ENCODE assay signal across 8 cellular contexts in genomic region chr22:24207264-24208011, GRCh38. TPM values are rescaled to one million over a fixed set of nuclear protein-coding genes. Genes with fewer than 3 reads are reported as not detected.
DNase-seq lines count a peak whose midpoint lies in the region; ATAC-seq, FAIRE-seq and TF ChIP-seq lines count a peak whose summit lies in the region.

No MANE protein-coding gene starts in this region.

- H2BK15ac ChIP-seq in neuronal stem cell (ENCODE audit: low read length) = no peak overlapping the region

- H3K9ac ChIP-seq in BLaER1 = peak overlapping the region; percentile 53
- peak overlapping the region in 1 of 2 donors; percentile 1 for H3K9ac ChIP-seq in duodenal mucosa (ENCODE audit: low read depth in 1 of 2, low read length in 2 of 2)
- no peak overlapping the region for H3K9ac ChIP-seq in neuronal stem cell (ENCODE audit: low read depth, low read length, poor library complexity)

- no peaks in the 10 kb centered on the region for H4K20me1 ChIP-seq in BLaER1

- no TSS peak for BruUV-seq in Panc1 (replicated peaks; lab: Mats Ljungman, UMichigan)

- H3K36me3 ChIP-seq in BLaER1 = no peaks in the 10 kb centered on the region
- H3K36me3 ChIP-seq in Panc1 (ENCODE audit: control insufficient read depth, insufficient read depth, low read length) = no peaks in the 10 kb centered on the region
- no peaks in the 10 kb centered on the region for H3K36me3 ChIP-seq in duodenal mucosa (ENCODE audit: control insufficient read depth in 1 of 2, insufficient read depth in 2 of 2, low read length in 2 of 2)
- H3K36me3 ChIP-seq in neuronal stem cell (replicated peaks in 1 of 2; ENCODE audit: control insufficient read depth in 2 of 2, insufficient read depth in 2 of 2, low read length in 2 of 2) = no peaks in the 10 kb centered on the region

- ATAC-seq in Panc1 = peak; percentile 61

- no peak overlapping the region for H4K8ac ChIP-seq in neuronal stem cell (ENCODE audit: low read depth, low read length)

- H3K27ac ChIP-seq in BLaER1 = peak overlapping the region; percentile 72
- H3K27ac ChIP-seq in Panc1 (ENCODE audit: low read length) = peak overlapping the region; percentile 98
- H3K27ac ChIP-seq in duodenal mucosa (ENCODE audit: low read depth, low read length) = peak overlapping the region; percentile 58
- H3K27ac ChIP-seq in neuronal stem cell (replicated peaks; ENCODE audit: low read length) = no peak overlapping the region

- H3K4me3 ChIP-seq in BLaER1 (peak overlapping the region; percentile 12; the same call in 1 of the 2 replicates), Panc1 (ENCODE audit: low read depth in 2 of 2, low read length in 2 of 2) (peak overlapping the region in 1 of 2 experiments; percentile 27; a peak in 2 of 4 replicates), duodenal mucosa (ENCODE audit: low read depth in 1 of 2, low read length in 2 of 2) (no peak overlapping the region), neuronal stem cell (ENCODE audit: low read length in 2 of 2) (no peak overlapping the region)

- no peak for TF ChIP-seq CTCF in Panc1 (IDR thresholded peaks at IDR 0.05)

- H2AK5ac ChIP-seq in neuronal stem cell (ENCODE audit: low read depth, low read length) = no peak overlapping the region

- H3K27me3 ChIP-seq in BLaER1 = no peaks in the 10 kb centered on the region
- no peaks in the 10 kb centered on the region for H3K27me3 ChIP-seq in Panc1 (ENCODE audit: control insufficient read depth, insufficient read depth, low read length)
- H3K27me3 ChIP-seq in duodenal mucosa (ENCODE audit: control insufficient read depth in 1 of 2, insufficient read depth in 2 of 2, low read length in 2 of 2) = no peaks in the 10 kb centered on the region
- H3K27me3 ChIP-seq in neuronal stem cell (ENCODE audit: control insufficient read depth in 3 of 3, insufficient read depth in 3 of 3, low read depth in 1 of 3, low read length in 3 of 3) = no peaks in the 10 kb centered on the region

- H3K4ac ChIP-seq in neuronal stem cell (ENCODE audit: low read length) = no peak overlapping the region

- CTCF ChIA-PET in Panc1 (lab: Charles Lee) = interaction anchor here (0.5 kb wide), 1 partner anchor 390 kb away, joined by 5 read pairs; no protein-coding TSS in a partner anchor

- H3K79me1 ChIP-seq in neuronal stem cell (ENCODE audit: low read depth, low read length) = no peaks in the 10 kb centered on the region

- no peak overlapping the region for H2BK12ac ChIP-seq in neuronal stem cell (ENCODE audit: low read length)

- POLR2A ChIA-PET in Panc1 (lab: Charles Lee) = no interaction called here

- WGBS in neuronal stem cell (ENCODE audit: extremely low coverage in 2 of 2, insufficient read length in 2 of 2, insufficient replicate concordance in 1 of 2), 2 donors = no CpG with 5 or more reads among the region's 8 CpGs

- intact Hi-C loops in Panc1 (cut with micrococcal nuclease; ENCODE audit: unreplicated experiment) = no loop called here

- peak overlapping the region; percentile 88 for H3K4me2 ChIP-seq in BLaER1
- no peak overlapping the region for H3K4me2 ChIP-seq in neuronal stem cell (ENCODE audit: insufficient read depth, low read length, poor library complexity, severe bottlenecking)

- no peak overlapping the region for H3K14ac ChIP-seq in neuronal stem cell (ENCODE audit: low read length)

- no peak overlapping the region for H2BK120ac ChIP-seq in neuronal stem cell (ENCODE audit: low read depth, low read length)

- H4K91ac ChIP-seq in neuronal stem cell (ENCODE audit: low read depth, low read length, poor library complexity) = no peak overlapping the region

- in situ Hi-C loops in Panc1 (cut with HindIII; ENCODE audit: low pct_unique_long_range_greater_than_20kb, low sequenced_read_pairs) = no loop called here

- no peak overlapping the region for H3K18ac ChIP-seq in neuronal stem cell (ENCODE audit: low read length)

- H3K4me1 ChIP-seq in BLaER1 = peaks cover 49% of the 10 kb centered on the region
- peaks cover 27% of the 10 kb centered on the region for H3K4me1 ChIP-seq in Panc1 (ENCODE audit: control insufficient read depth, insufficient read depth, low read length)
- H3K4me1 ChIP-seq in duodenal mucosa (ENCODE audit: control insufficient read depth in 1 of 2, insufficient read depth in 2 of 2, low read length in 2 of 2) = peaks cover 4 to 5% of the 10 kb centered on the region in 2 donors
- H3K4me1 ChIP-seq in neuronal stem cell (ENCODE audit: control insufficient read depth in 2 of 2, insufficient read depth in 1 of 2, low read depth in 1 of 2, low read length in 2 of 2) = peaks cover 0 to 7% of the 10 kb centered on the region in 2 donors

- H2BK5ac ChIP-seq in neuronal stem cell (ENCODE audit: low read length) = no peak overlapping the region

- peak overlapping the region; percentile 69 for H2AFZ ChIP-seq in neuronal stem cell (ENCODE audit: low read length)

- no peak overlapping the region for H3K23ac ChIP-seq in neuronal stem cell (ENCODE audit: low read depth, low read length, poor library complexity)

- FAIRE-seq in H54 (lab: Jason Lieb, UNC) = no peak

- DNase-seq in Panc1 (ENCODE audit: low read depth, low spot score) = no peak
- no peak for DNase-seq in neuronal stem cell (ENCODE audit: low spot score)
- DNase-seq in H54 (ENCODE audit: insufficient read length, low spot score) = no peak
- no peak for DNase-seq in UCSD-AML1 (lab: John Stamatoyannopoulos, UW; ENCODE audit: unreplicated experiment)
- DNase-seq in activated CD4-positive, CD25-positive, alpha-beta regulatory T cell treated with anti-CD3 and anti-CD28 coated beads, Interleukin-2, amount 50 U/mL, for 72 hours = no peak
- no peak for DNase-seq in H4 (ENCODE audit: low spot score)

- H3K9me3 ChIP-seq in BLaER1 (peaks cover 19% of the 10 kb centered on the region; the same call in 1 of the 2 replicates), Panc1 (ENCODE audit: control insufficient read depth, insufficient read depth, low read depth, low read length) (peaks cover 8% of the 10 kb centered on the region; the same call in 1 of the 2 replicates), duodenal mucosa (ENCODE audit: control insufficient read depth in 1 of 2, low read length in 2 of 2) (no peaks in the 10 kb centered on the region), neuronal stem cell (replicated peaks in 1 of 2; ENCODE audit: control insufficient read depth in 2 of 2, insufficient read depth in 1 of 2, low read depth in 1 of 2, low read length in 2 of 2) (peaks cover 0 to 14% of the 10 kb centered on the region in 2 donors)

- no peak for TF ChIP-seq POLR2A in H54 (IDR thresholded peaks at IDR 0.05; ENCODE audit: low read depth, low read length)

RNA-seq across cellular contexts. Expression of gene SUSD2, which starts 26.2 kb away (rescaled TPM):
- 10.6 TPM for total RNA-seq in Panc1 (2021; ENCODE audit: unreplicated experiment)
- 41.0 TPM for polyA plus RNA-seq in Panc1 (2012; ENCODE audit: insufficient read length)
- polyA plus RNA-seq in neuronal stem cell (2013, experiment 1 of 2) = 0.25 TPM
- polyA plus RNA-seq in neuronal stem cell (2013, experiment 2 of 2) = 0.18 TPM
- 0.12 and 0.37 TPM in 2 replicates for total RNA-seq in H4 (2014; rRNA removed; shearing (Covaris generic))

RNA-seq across cellular contexts. Expression of gene GGT5, which starts 37.4 kb away (rescaled TPM):
- 3.6 TPM for total RNA-seq in Panc1 (2021; ENCODE audit: unreplicated experiment)
- polyA plus RNA-seq in Panc1 (2012; ENCODE audit: insufficient read length) = 3.3 TPM
- not detected for polyA plus RNA-seq in neuronal stem cell (2013, experiment 1 of 2)
- polyA plus RNA-seq in neuronal stem cell (2013, experiment 2 of 2) = 0.01 TPM
- not detected in 2 replicates for total RNA-seq in H4 (2014; rRNA removed; shearing (Covaris generic))
